In the genomic region with DNA sequence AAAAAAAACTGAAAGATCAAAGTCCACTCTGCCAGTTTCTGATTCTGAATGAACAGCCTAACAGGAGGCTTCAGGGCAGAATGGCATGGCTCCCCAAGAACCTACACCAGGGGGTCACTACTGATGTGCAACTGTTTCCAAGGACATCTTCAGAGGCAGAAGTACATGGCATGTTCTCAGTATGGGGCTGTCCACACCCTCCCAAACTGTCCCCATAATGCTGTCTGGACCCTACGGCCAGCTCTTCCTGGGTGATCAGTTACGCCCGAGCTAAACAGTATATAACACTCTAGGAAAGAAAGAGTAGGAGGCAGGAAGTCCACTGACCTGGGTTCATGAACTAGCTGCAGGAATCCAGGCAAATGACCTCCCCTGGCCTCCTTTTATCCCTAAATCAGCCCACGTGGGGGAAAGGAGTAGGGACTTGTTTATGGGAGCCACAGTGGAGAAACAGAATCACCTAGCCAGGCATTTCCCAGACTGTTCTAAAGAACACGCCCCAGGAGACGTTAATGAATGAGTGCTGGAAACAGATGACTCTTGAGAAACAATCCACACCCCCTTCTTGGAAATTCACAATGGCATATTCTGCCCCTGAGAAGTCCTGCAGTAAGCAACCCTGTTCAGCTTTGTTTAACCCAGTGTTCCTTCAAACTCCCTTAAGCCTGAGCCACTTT, we compare ENCODE assay signal across 8 cellular contexts. TPM values are rescaled to one million over a fixed set of nuclear protein-coding genes. Genes with fewer than 3 reads are reported as not detected.
DNase-seq lines count a peak whose midpoint lies in the region; ATAC-seq and TF ChIP-seq lines count a peak whose summit lies in the region.

No MANE protein-coding gene starts in this region.

- in situ Hi-C loops in Panc1 (cut with HindIII; ENCODE audit: low pct_unique_long_range_greater_than_20kb, low sequenced_read_pairs) = no loop called here

- peak overlapping the region in 7 of 11 experiments; percentile 72 to 92 (median 87); a peak in 9 of 22 replicates for H3K9ac ChIP-seq in BLaER1 treated with 17β-estradiol and CSF1 and Interleukin-3, amounts not matched to agents 10 nM and 100 nM

- POLR2A ChIA-PET in Panc1 (lab: Charles Lee) = no interaction called here

- CTCF ChIA-PET in Panc1 (lab: Charles Lee) = interaction anchor here (0.5 to 1.3 kb wide), 4 partner anchors 20 to 1356 kb away, joined by 3 to 12 read pairs (median 4); a partner anchor contains a TSS

- no peaks in the 10 kb centered on the region for H3K9me3 ChIP-seq in BLaER1 treated with 17β-estradiol and CSF1 and Interleukin-3, amounts not matched to agents 10 nM and 100 nM (replicated peaks in 1 of 11)
- no peaks in the 10 kb centered on the region for H3K9me3 ChIP-seq in Panc1 (ENCODE audit: control insufficient read depth, insufficient read depth, low read depth, low read length)
- H3K9me3 ChIP-seq in osteoblast (ENCODE audit: low read depth, low read length) = no peaks in the 10 kb centered on the region
- no peaks in the 10 kb centered on the region for H3K9me3 ChIP-seq in ovary

- H2AFZ ChIP-seq in osteoblast (ENCODE audit: low read length) = no peak overlapping the region

- H4K20me1 ChIP-seq in BLaER1 treated with 17β-estradiol and CSF1 and Interleukin-3, amounts not matched to agents 10 nM and 100 nM = peaks cover 0 to 65% (median 0%) of the 10 kb centered on the region in 11 experiments; a peak in 7 of 22 replicates
- H4K20me1 ChIP-seq in osteoblast (ENCODE audit: insufficient read depth, low read length) = peaks cover 18% of the 10 kb centered on the region

- peaks cover 66 to 98% (median 83%) of the 10 kb centered on the region in 10 experiments for H3K4me1 ChIP-seq in BLaER1 treated with 17β-estradiol and CSF1 and Interleukin-3, amounts not matched to agents 10 nM and 100 nM
- peaks cover 56% of the 10 kb centered on the region for H3K4me1 ChIP-seq in Panc1 (ENCODE audit: control insufficient read depth, insufficient read depth, low read length)
- H3K4me1 ChIP-seq in osteoblast (ENCODE audit: insufficient read depth, low read length) = peaks cover 59% of the 10 kb centered on the region
- H3K4me1 ChIP-seq in ovary (ENCODE audit: insufficient read depth) = peaks cover 23% of the 10 kb centered on the region

- BruUV-seq in Panc1 (replicated peaks; lab: Mats Ljungman, UMichigan) = TSS peak; percentile 47

- H3K4me2 ChIP-seq in BLaER1 treated with 17β-estradiol and CSF1 and Interleukin-3, amounts not matched to agents 10 nM and 100 nM = peak overlapping the region; percentile 62 to 99 (median 89)
- peak overlapping the region; percentile 94 for H3K4me2 ChIP-seq in osteoblast (ENCODE audit: insufficient read depth, low read length)

- H3K27me3 ChIP-seq in BLaER1 treated with 17β-estradiol and CSF1 and Interleukin-3, amounts not matched to agents 10 nM and 100 nM = no peaks in the 10 kb centered on the region
- H3K27me3 ChIP-seq in Panc1 (ENCODE audit: control insufficient read depth, insufficient read depth, low read length) (no peaks in the 10 kb centered on the region), osteoblast (ENCODE audit: insufficient read depth, low read length) (no peaks in the 10 kb centered on the region), ovary (no peaks in the 10 kb centered on the region)

- 37 to 46% (median 43%) methylated on average over 6 of the region's 6 CpGs for WGBS in ovary, 3 donors

- peak overlapping the region in 4 of 10 experiments; percentile 79 to 84 (median 81); a peak in 8 of 20 replicates for H3K4me3 ChIP-seq in BLaER1 treated with 17β-estradiol and CSF1 and Interleukin-3, amounts not matched to agents 10 nM and 100 nM
- H3K4me3 ChIP-seq in Panc1 (ENCODE audit: low read depth in 2 of 2, low read length in 2 of 2) (peak overlapping the region in 1 of 2 experiments; percentile 80; a peak in 2 of 4 replicates), osteoblast (ENCODE audit: insufficient read depth, low read length) (peak overlapping the region; percentile 87), ovary (no peak overlapping the region)

- no peak for ATAC-seq in Panc1
- ATAC-seq in GM18858 (IDR thresholded peaks at IDR 0.05; ENCODE audit: unreplicated experiment) = no peak

- H3K27ac ChIP-seq in BLaER1 treated with 17β-estradiol and CSF1 and Interleukin-3, amounts not matched to agents 10 nM and 100 nM = peak overlapping the region in 10 of 11 experiments; percentile 67 to 94 (median 82); a peak in 17 of 22 replicates
- H3K27ac ChIP-seq in Panc1 (ENCODE audit: low read length) (peak overlapping the region; percentile 88), osteoblast (ENCODE audit: low read depth, low read length) (peak overlapping the region; percentile 64), ovary (peak overlapping the region in 1 of 2 donors; percentile 99)

- DNase-seq in Panc1 (ENCODE audit: low read depth, low spot score) (no peak), erythroblast (lab: John Stamatoyannopoulos, UW) (peak; percentile 56 to 67), osteoblast (ENCODE audit: insufficient read length, low spot score, missing footprints) (peak; percentile 87), ovary (no peak), GM19238 (ENCODE audit: insufficient read length, low spot score) (no peak), NCI-H2081 (lab: John Stamatoyannopoulos, UW) (no peak)

- peaks cover 0 to 21% (median 0%) of the 10 kb centered on the region in 11 experiments; a peak in 4 of 22 replicates for H3K36me3 ChIP-seq in BLaER1 treated with 17β-estradiol and CSF1 and Interleukin-3, amounts not matched to agents 10 nM and 100 nM
- no peaks in the 10 kb centered on the region for H3K36me3 ChIP-seq in Panc1 (ENCODE audit: control insufficient read depth, insufficient read depth, low read length)
- H3K36me3 ChIP-seq in osteoblast (ENCODE audit: insufficient read depth, low read length) = no peaks in the 10 kb centered on the region
- H3K36me3 ChIP-seq in ovary = no peaks in the 10 kb centered on the region

- TF ChIP-seq EP300 in ovary (IDR thresholded peaks at IDR 0.05) = no peak

- TF ChIP-seq CTCF in Panc1 (IDR thresholded peaks at IDR 0.05) = no peak
- no peak for TF ChIP-seq CTCF in osteoblast (IDR thresholded peaks at IDR 0.05; ENCODE audit: extremely low read depth, low read depth, low read length)
- no peak for TF ChIP-seq CTCF in ovary (IDR thresholded peaks at IDR 0.05)

- TF ChIP-seq POLR2A in erythroblast (IDR thresholded peaks at IDR 0.05; ENCODE audit: low read length) = peak; percentile 88
- TF ChIP-seq POLR2A in ovary (IDR thresholded peaks at IDR 0.05) = no peak

- intact Hi-C loops in Panc1 (cut with micrococcal nuclease; ENCODE audit: unreplicated experiment) (loop anchor here (10.0 kb wide), 1 partner anchor 175 kb away; no protein-coding TSS in a partner anchor), ovary (cut with DNase I) (loop anchor here in 2 of 4 donors (5.0 to 10.0 kb wide), 2 partner anchors 108 to 175 kb away; a partner anchor contains a TSS)

- H3K79me2 ChIP-seq in osteoblast (ENCODE audit: insufficient read depth, low read length) = peaks cover 68% of the 10 kb centered on the region

RNA-seq across cellular contexts. Expression of a gene that starts 2.5 kb away (rescaled TPM):
- total RNA-seq in Panc1 (2021; ENCODE audit: unreplicated experiment) (114 TPM), osteoblast (155 and 187 TPM in 2 replicates), ovary (100 to 1,000 TPM in 6 of 7 donors, 10 to 100 TPM in 1; 80.6 to 137 (median 114) TPM)
- 159 TPM for polyA plus RNA-seq in Panc1 (2012; ENCODE audit: insufficient read length)
- 100 to 1,000 TPM; 106 to 259 TPM for polyA plus RNA-seq in ovary

RNA-seq across cellular contexts. Expression of a gene that starts 19.5 kb away (rescaled TPM):
- total RNA-seq in Panc1 (2021; ENCODE audit: unreplicated experiment) = 49.0 TPM
- 66.6 TPM for polyA plus RNA-seq in Panc1 (2012; ENCODE audit: insufficient read length)
- total RNA-seq in osteoblast = 23.2 and 24.2 TPM in 2 replicates
- total RNA-seq in ovary = 10 to 100 TPM; 37.3 to 59.6 (median 48.1) TPM
- polyA plus RNA-seq in ovary = 10 to 100 TPM; 23.3 to 74.5 TPM

RNA-seq across cellular contexts. Expression of a gene that starts 19.8 kb away (rescaled TPM):
- total RNA-seq in Panc1 (2021; ENCODE audit: unreplicated experiment) = 103 TPM
- polyA plus RNA-seq in Panc1 (2012; ENCODE audit: insufficient read length) = 166 TPM
- total RNA-seq in osteoblast = 85.7 and 97.0 TPM in 2 replicates
- 100 to 1,000 TPM in 5 of 7 donors, 10 to 100 TPM in 2; 86.5 to 123 (median 106) TPM for total RNA-seq in ovary
- 100 to 1,000 TPM in 1 of 2 donors, 10 to 100 TPM in 1; 71.1 to 144 TPM for polyA plus RNA-seq in ovary

RNA-seq across cellular contexts. Expression of a gene that starts 29.0 kb away (rescaled TPM):
- total RNA-seq in Panc1 (2021; ENCODE audit: unreplicated experiment) (0.18 TPM), osteoblast (0.36 TPM in 1 of 2 replicates, not detected in the other), ovary (1 to 10 TPM in 5 of 7 donors, under 1 TPM in 2; 0.38 to 3.8 (median 2.1) TPM)
- 0.47 TPM for polyA plus RNA-seq in Panc1 (2012; ENCODE audit: insufficient read length)
- 1 to 10 TPM in 1 of 2 donors, under 1 TPM in 1; 0.28 to 2.8 TPM for polyA plus RNA-seq in ovary

Comparison
In these comparisons a context has a peak if more than half of its experiments do, and no peak if none do; other contexts are left out.
1. DNase-seq: peak in erythroblast (2 of 2) and osteoblast (single experiment); none in Panc1 (single experiment), ovary (0 of 5), GM19238 (single experiment) and NCI-H2081 (0 of 2).